11 cellular contexts compared by ENCODE assay signal in genomic region chrX:42738552-42738951, GRCh38. TPM values are rescaled to one million over a fixed set of nuclear protein-coding genes. Genes with fewer than 3 reads are reported as not detected.
"Had no signal": no experiment of that assay in that cellular context is flagged by ENCODE, and none has a peak within 500 bp of the region (broad histone marks: within the 10 kb centered on the region; RNA-seq: fewer than 3 reads in every experiment).

No MANE protein-coding gene starts in this region.

- H3K4me1 ChIP-seq: HAP-1 had no signal

- H2AFZ ChIP-seq: GM23248, GM23338 had no signal

- H3K27ac ChIP-seq: GM23248 had no signal

- H3K27ac Mint-ChIP-seq: GM23338, H9, HFFc6 had no signal

- H3K4me3 ChIP-seq: GM23248, GM23338, HAP-1 had no signal

- H3K36me3 ChIP-seq: HAP-1 had no signal

- ATAC-seq: GM23338, HCT116 had no signal

- H3K4me2 ChIP-seq: GM23338 had no signal

- H3K4me3 Mint-ChIP-seq: GM23338, H9, HFFc6 had no signal

- DNase-seq: GM23248, GOT3, H7, H9, HCEC 1CT, HFFc6 had no signal

- H3K9me3 Mint-ChIP-seq: GM23338, HFFc6 had no signal

- H3K9me3 ChIP-seq: HAP-1 had no signal

- H3K4me1 Mint-ChIP-seq: GM23338 had no signal

RNA-seq across cellular contexts. Expression of gene PPP1R2C, which starts 39.4 kb away (rescaled TPM):
- total RNA-seq: GM23248, GM23338, H1, H4, H7, H9, HFFc6 had no signal
- polyA plus RNA-seq: GM23248, GM23338, H1 had no signal
